Comparison of ENCODE assay signal across 9 cellular contexts in genomic region chr7:116316838-116317612, GRCh38.
DNase-seq lines count a peak whose midpoint lies in the region; ATAC-seq, FAIRE-seq and TF ChIP-seq lines count a peak whose summit lies in the region.
"Had no signal": no experiment of that assay in that cellular context is flagged by ENCODE, and none has a peak within 500 bp of the region (broad histone marks: within the 10 kb centered on the region; RNA-seq: fewer than 3 reads in every experiment).

No MANE protein-coding gene starts in this region.

- no peaks in the 10 kb centered on the region for H3K36me3 Mint-ChIP-seq in activated CD4-positive, alpha-beta T cell treated with anti-CD3 and anti-CD28 coated beads for 36 hours (ENCODE audit: low read depth)

- H3K27ac Mint-ChIP-seq in activated CD4-positive, alpha-beta T cell treated with anti-CD3 and anti-CD28 coated beads for 36 hours = peak overlapping the region; percentile 38
- H3K27ac Mint-ChIP-seq: dendritic cell treated with granulocyte-macrophage colony-stimulating factor and Interleukin-4, amounts not matched to agents 40 ng/mL and 50 ng/mL, for 4 days had no signal

- intact Hi-C loops in activated CD4-positive, alpha-beta T cell treated with anti-CD3 and anti-CD28 coated beads for 36 hours (cut with DNase I, micrococcal nuclease) = loop anchor here (1.0 to 10.0 kb wide), 4 partner anchors 26 to 1382 kb away; no protein-coding TSS in a partner anchor
- intact Hi-C loops in pancreas (cut with DNase I) = no loop called here

- no peak for TF ChIP-seq CTCF in RWPE2 (IDR thresholded peaks at IDR 0.05; ENCODE audit: poor library complexity, severe bottlenecking)
- no peak for TF ChIP-seq CTCF in pancreas (IDR thresholded peaks at IDR 0.05)

- peak; percentile 95 for ATAC-seq in activated CD4-positive, alpha-beta T cell treated with anti-CD3 and anti-CD28 coated beads for 36 hours
- ATAC-seq in HG02798 (IDR thresholded peaks at IDR 0.05; ENCODE audit: poor library complexity, unreplicated experiment) (peak; percentile 89), RWPE2 (ENCODE audit: low read depth) (peak; percentile 83), pancreas (peak; percentile 95 to 96 (median 96))

- peak; percentile 70 for FAIRE-seq in pancreas (lab: Jason Lieb, UNC)

- H3K36me3 ChIP-seq in RWPE2 (ENCODE audit: low read depth) (no peaks in the 10 kb centered on the region), pancreas (no peaks in the 10 kb centered on the region)

- POLR2A ChIA-PET in activated CD4-positive, alpha-beta T cell treated with anti-CD3 and anti-CD28 coated beads for 36 hours (lab: Charles Lee) = no interaction called here

- CTCF ChIA-PET in activated CD4-positive, alpha-beta T cell treated with anti-CD3 and anti-CD28 coated beads for 36 hours (lab: Charles Lee) = no interaction called here

- peaks cover 16% of the 10 kb centered on the region for H3K27me3 Mint-ChIP-seq in activated CD4-positive, alpha-beta T cell treated with anti-CD3 and anti-CD28 coated beads for 36 hours
- H3K27me3 Mint-ChIP-seq: dendritic cell treated with granulocyte-macrophage colony-stimulating factor and Interleukin-4, amounts not matched to agents 40 ng/mL and 50 ng/mL, for 4 days had no signal

- no peaks in the 10 kb centered on the region for H3K9me3 ChIP-seq in RWPE2 (ENCODE audit: severe bottlenecking)
- peaks cover 0 to 3% (median 0%) of the 10 kb centered on the region in 4 donors for H3K9me3 ChIP-seq in pancreas

- H3K27ac ChIP-seq in RWPE2 (ENCODE audit: poor library complexity, severe bottlenecking) (peak overlapping the region; percentile 100), pancreas (peak overlapping the region in 2 of 4 donors; percentile 24 to 39)

- H3K4me1 Mint-ChIP-seq in activated CD4-positive, alpha-beta T cell treated with anti-CD3 and anti-CD28 coated beads for 36 hours = peaks cover 14% of the 10 kb centered on the region

- peaks cover 2% of the 10 kb centered on the region for H3K9me3 Mint-ChIP-seq in activated CD4-positive, alpha-beta T cell treated with anti-CD3 and anti-CD28 coated beads for 36 hours (ENCODE audit: low read depth)
- H3K9me3 Mint-ChIP-seq: dendritic cell treated with granulocyte-macrophage colony-stimulating factor and Interleukin-4, amounts not matched to agents 40 ng/mL and 50 ng/mL, for 4 days had no signal

- 36% methylated on average over 7 of the region's 7 CpGs for WGBS in pancreas, 2 donors

- peaks cover 34% of the 10 kb centered on the region for H3K4me1 ChIP-seq in RWPE2 (ENCODE audit: insufficient read depth, poor library complexity, severe bottlenecking)
- peaks cover 0 to 12% (median 6%) of the 10 kb centered on the region in 3 donors for H3K4me1 ChIP-seq in pancreas

- DNase-seq in activated CD4-positive, alpha-beta T cell treated with anti-CD3 and anti-CD28 coated beads for 36 hours = peak; percentile 66
- DNase-seq in activated CD4-positive, alpha-beta T cell treated with anti-CD3 and anti-CD28 coated beads, Interleukin-2, amount 50 U/mL, for 1 hour = no peak
- peak; percentile 83 for DNase-seq in RWPE2 (ENCODE audit: low spot score)
- peak; percentile 98 for DNase-seq in fibroblast of gingiva (ENCODE audit: low read depth)
- DNase-seq in pancreas = peak in 5 of 6 donors; percentile 18 to 73 (median 40)
- no peak for DNase-seq in DMS114 treated with DMSO at 0.1 percent for 48 hours (lab: John Stamatoyannopoulos, UW; ENCODE audit: unreplicated experiment)
- DNase-seq in NCI-H524 (lab: John Stamatoyannopoulos, UW) = no peak

- no peak overlapping the region for H3K4me3 Mint-ChIP-seq in activated CD4-positive, alpha-beta T cell treated with anti-CD3 and anti-CD28 coated beads for 36 hours
- H3K4me3 Mint-ChIP-seq: dendritic cell treated with granulocyte-macrophage colony-stimulating factor and Interleukin-4, amounts not matched to agents 40 ng/mL and 50 ng/mL, for 4 days had no signal

- H3K27me3 ChIP-seq in RWPE2 (ENCODE audit: insufficient read depth, poor library complexity, severe bottlenecking) (no peaks in the 10 kb centered on the region), pancreas (no peaks in the 10 kb centered on the region)

- H3K4me3 ChIP-seq in RWPE2 (ENCODE audit: severe bottlenecking) = no peak overlapping the region
- H3K4me3 ChIP-seq in pancreas = no peak overlapping the region

Comparison
In these comparisons a context has a peak if more than half of its experiments do, and no peak if none do; other contexts are left out.
1. DNase-seq: peak in activated CD4-positive, alpha-beta T cell treated with anti-CD3 and anti-CD28 coated beads for 36 hours (single experiment), RWPE2 (single experiment), fibroblast of gingiva (single experiment) and pancreas (5 of 6); none in activated CD4-positive, alpha-beta T cell treated with anti-CD3 and anti-CD28 coated beads, Interleukin-2, amount 50 U/mL, for 1 hour (single experiment), DMS114 treated with DMSO at 0.1 percent for 48 hours (single experiment) and NCI-H524 (0 of 2).
2. intact Hi-C loops: an anchor here in activated CD4-positive, alpha-beta T cell treated with anti-CD3 and anti-CD28 coated beads for 36 hours (1.0 to 10.0 kb wide); none called in pancreas.
3. Peak in every context shown above with its lines, with median percentiles within 50 percentile points of each other: ATAC-seq.